ENCODE assay signal across 12 cellular contexts in genomic region chr9:82021198-82021597, GRCh38. TPM values are rescaled to one million over a fixed set of nuclear protein-coding genes. Genes with fewer than 3 reads are reported as not detected.
DNase-seq lines count a peak whose midpoint lies in the region; ATAC-seq and TF ChIP-seq lines count a peak whose summit lies in the region.
"Had no signal": no experiment of that assay in that cellular context is flagged by ENCODE, and none has a peak within 500 bp of the region (broad histone marks: within the 10 kb centered on the region; RNA-seq: fewer than 3 reads in every experiment).

No MANE protein-coding gene starts in this region.

- H4K5ac ChIP-seq in IMR-90 (ENCODE audit: low read depth, low read length): peak overlapping the region; percentile 100
- H4K5ac ChIP-seq in mesendoderm (ENCODE audit: low read length): no peak overlapping the region

- H3K9ac ChIP-seq in IMR-90 (ENCODE audit: low read depth, low read length): no peak overlapping the region
- no peak overlapping the region for H3K9ac ChIP-seq in mesendoderm (ENCODE audit: low read length)

- peak overlapping the region; percentile 98 for H2BK120ac ChIP-seq in IMR-90 (ENCODE audit: low read depth, low read length)
- no peak overlapping the region for H2BK120ac ChIP-seq in mesendoderm (ENCODE audit: low read depth, low read length)

- H3K27ac ChIP-seq in IMR-90 (ENCODE audit: insufficient read depth, low read length): peak overlapping the region; percentile 90; the same call in 1 of the 2 replicates
- H3K27ac ChIP-seq in mesendoderm (ENCODE audit: low read depth, low read length): no peak overlapping the region

- CTCF ChIA-PET in IMR-90 (lab: Yijun Ruan, JAX): interaction anchor here (0.7 kb wide), 1 partner anchor 14 kb away, joined by 3 read pairs; no protein-coding TSS in a partner anchor
- CTCF ChIA-PET in activated CD8-positive, alpha-beta T cell treated with anti-CD3 and anti-CD28 coated beads, Interleukin-2, amount 10 ng/mL, durations not matched to agents 7 days and 5 days (lab: Charles Lee): no interaction called here

- no peak overlapping the region for H3K27ac Mint-ChIP-seq in activated CD8-positive, alpha-beta T cell treated with anti-CD3 and anti-CD28 coated beads, Interleukin-2, amount 10 ng/mL, durations not matched to agents 7 days and 5 days
- H3K27ac Mint-ChIP-seq: activated naive CD8-positive, alpha-beta T cell treated with anti-CD3 and anti-CD28 coated beads for 36 hours; stimulated activated naive CD8-positive, alpha-beta T cell treated with anti-CD3 and anti-CD28 coated beads, Interleukin-15, Interleukin-2, amounts not matched to agents 100 ng/mL and 50 ng/mL, for 24 hours had no signal

- H3K79me1 ChIP-seq in IMR-90 (ENCODE audit: low read depth in 1 of 2, low read length in 2 of 2) (no peaks in the 10 kb centered on the region), mesendoderm (ENCODE audit: low read length) (no peaks in the 10 kb centered on the region)

- in situ Hi-C loops in IMR-90 (cut with MboI; ENCODE audit: low sequenced_read_pairs): no loop called here

- peak overlapping the region; percentile 90 for H4K91ac ChIP-seq in IMR-90 (ENCODE audit: insufficient read depth, low read depth, low read length)

- no peaks in the 10 kb centered on the region for H3K4me1 Mint-ChIP-seq in activated CD8-positive, alpha-beta T cell treated with anti-CD3 and anti-CD28 coated beads, Interleukin-2, amount 10 ng/mL, durations not matched to agents 7 days and 5 days (ENCODE audit: low read depth)
- H3K4me1 Mint-ChIP-seq: activated naive CD8-positive, alpha-beta T cell treated with anti-CD3 and anti-CD28 coated beads for 36 hours had no signal

- 0 out of 2 replicates have a peak, but pooled peaks have one; percentile 14 for TF ChIP-seq RAD21 in IMR-90 (IDR thresholded peaks at IDR 0.05; ENCODE audit: low read length)

- H3K27me3 Mint-ChIP-seq in activated CD8-positive, alpha-beta T cell treated with anti-CD3 and anti-CD28 coated beads, Interleukin-2, amount 10 ng/mL, durations not matched to agents 7 days and 5 days (ENCODE audit: low read depth): no peaks in the 10 kb centered on the region
- H3K27me3 Mint-ChIP-seq: activated naive CD8-positive, alpha-beta T cell treated with anti-CD3 and anti-CD28 coated beads for 36 hours; stimulated activated naive CD8-positive, alpha-beta T cell treated with anti-CD3 and anti-CD28 coated beads, Interleukin-15, Interleukin-2, amounts not matched to agents 100 ng/mL and 50 ng/mL, for 24 hours had no signal

- H2BK15ac ChIP-seq in IMR-90 (ENCODE audit: low read depth, low read length) (peak overlapping the region; percentile 49; the same call in 1 of the 3 replicates), mesendoderm (replicated peaks; ENCODE audit: low read depth) (no peak overlapping the region)

- H3K4me2 ChIP-seq in IMR-90 (ENCODE audit: low read depth, low read length): no peak overlapping the region
- H3K4me2 ChIP-seq in mesendoderm (ENCODE audit: low read length): no peak overlapping the region

- H4K8ac ChIP-seq in IMR-90 (ENCODE audit: low read depth in 2 of 2, low read length in 2 of 2) (peak overlapping the region; percentile 66 to 92), mesendoderm (ENCODE audit: low read depth, low read length) (no peak overlapping the region)

- no peaks in the 10 kb centered on the region for H3K79me2 ChIP-seq in mesendoderm (ENCODE audit: control insufficient read depth, insufficient read depth, low read length)

- H3K23ac ChIP-seq in IMR-90 (ENCODE audit: low read depth, low read length) (peak overlapping the region; percentile 99), mesendoderm (ENCODE audit: low read length) (no peak overlapping the region)

- peak overlapping the region; percentile 74 for H3K56ac ChIP-seq in IMR-90 (ENCODE audit: extremely low read depth, insufficient read depth, low read length)
- H3K56ac ChIP-seq in mesendoderm (ENCODE audit: low read length): peak overlapping the region; percentile 17

- intact Hi-C loops in IMR-90 (cut with micrococcal nuclease): no loop called here

- H3K9me3 Mint-ChIP-seq in activated CD8-positive, alpha-beta T cell treated with anti-CD3 and anti-CD28 coated beads, Interleukin-2, amount 10 ng/mL, durations not matched to agents 7 days and 5 days (ENCODE audit: insufficient read depth): no peaks in the 10 kb centered on the region

- H3K4me3 Mint-ChIP-seq in activated CD8-positive, alpha-beta T cell treated with anti-CD3 and anti-CD28 coated beads, Interleukin-2, amount 10 ng/mL, durations not matched to agents 7 days and 5 days: no peak overlapping the region
- H3K4me3 Mint-ChIP-seq: activated naive CD8-positive, alpha-beta T cell treated with anti-CD3 and anti-CD28 coated beads for 36 hours; stimulated activated naive CD8-positive, alpha-beta T cell treated with anti-CD3 and anti-CD28 coated beads, Interleukin-15, Interleukin-2, amounts not matched to agents 100 ng/mL and 50 ng/mL, for 24 hours had no signal

- peak overlapping the region; percentile 36 for H2AFZ ChIP-seq in IMR-90 (replicated peaks; ENCODE audit: low read length, poor library complexity)

- H3K4me3 ChIP-seq in IMR-90 (ENCODE audit: insufficient read depth, low read depth, low read length) (no peak overlapping the region), mesendoderm (ENCODE audit: low read length) (no peak overlapping the region)

- ATAC-seq in IMR-90 (ENCODE audit: low read depth) (peak; percentile 98), HG03139 (IDR thresholded peaks at IDR 0.05; ENCODE audit: unreplicated experiment) (no peak), HG03378 (IDR thresholded peaks at IDR 0.05; ENCODE audit: unreplicated experiment) (no peak)
- no peak for ATAC-seq in activated CD8-positive, alpha-beta T cell treated with anti-CD3 and anti-CD28 coated beads, Interleukin-2, amount 10 ng/mL, durations not matched to agents 7 days and 5 days

- DNase-seq in AG08396 (ENCODE audit: low spot score) (peak; percentile 52), IMR-90 (peak; percentile 98), cerebellar cortex (ENCODE audit: low spot score) (peak; percentile 95), mesendoderm (peak; percentile 12), RPMI8226 (no peak)
- DNase-seq in activated CD8-positive, alpha-beta T cell treated with anti-CD3 and anti-CD28 coated beads, Interleukin-2, amount 10 ng/mL, durations not matched to agents 7 days and 5 days: no peak
- DNase-seq: activated naive CD8-positive, alpha-beta T cell treated with anti-CD3 and anti-CD28 coated beads for 36 hours; NCI-H345; right cardiac atrium had no signal

- no peaks in the 10 kb centered on the region for H3K36me3 Mint-ChIP-seq in activated CD8-positive, alpha-beta T cell treated with anti-CD3 and anti-CD28 coated beads, Interleukin-2, amount 10 ng/mL, durations not matched to agents 7 days and 5 days (ENCODE audit: low read depth)
- H3K36me3 Mint-ChIP-seq: activated naive CD8-positive, alpha-beta T cell treated with anti-CD3 and anti-CD28 coated beads for 36 hours had no signal

- BruUV-seq in IMR-90 (replicated peaks; lab: Mats Ljungman, UMichigan): no TSS peak

- no peaks in the 10 kb centered on the region for H4K20me1 ChIP-seq in IMR-90 (ENCODE audit: insufficient read depth, low read length)

- H3K4ac ChIP-seq in IMR-90 (ENCODE audit: low read depth, low read length) (peak overlapping the region; percentile 96), mesendoderm (ENCODE audit: low read depth, low read length) (no peak overlapping the region)

- dilution Hi-C loops in IMR-90 (cut with HindIII; ENCODE audit: low sequenced_read_pairs, unreplicated experiment): no loop called here

- no peaks in the 10 kb centered on the region for H3K27me3 ChIP-seq in IMR-90 (ENCODE audit: control insufficient read depth, insufficient read depth, low read length)
- H3K27me3 ChIP-seq in mesendoderm (ENCODE audit: insufficient read depth, low read length, poor library complexity): no peaks in the 10 kb centered on the region

- peak overlapping the region; percentile 89; the same call in 1 of the 2 replicates for H2AK5ac ChIP-seq in IMR-90 (ENCODE audit: low read depth, low read length)
- no peak overlapping the region for H2AK5ac ChIP-seq in mesendoderm (ENCODE audit: low read length)

- H3K36me3 ChIP-seq in IMR-90 (ENCODE audit: control insufficient read depth, insufficient read depth, low read length): no peaks in the 10 kb centered on the region
- H3K36me3 ChIP-seq in mesendoderm (ENCODE audit: control insufficient read depth, insufficient read depth, low read length): no peaks in the 10 kb centered on the region

- no peaks in the 10 kb centered on the region for H3K9me3 ChIP-seq in IMR-90 (ENCODE audit: control insufficient read depth, insufficient read depth, low read length)

- H3K4me1 ChIP-seq in IMR-90 (ENCODE audit: control insufficient read depth, insufficient read depth, low read length): peaks cover 2% of the 10 kb centered on the region; the same call in 1 of the 2 replicates
- H3K4me1 ChIP-seq in mesendoderm (ENCODE audit: control insufficient read depth, low read depth, low read length): no peaks in the 10 kb centered on the region

- POLR2A ChIA-PET in IMR-90 (lab: Charles Lee; ENCODE audit: unreplicated experiment): no interaction called here
- POLR2A ChIA-PET in activated CD8-positive, alpha-beta T cell treated with anti-CD3 and anti-CD28 coated beads, Interleukin-2, amount 10 ng/mL, durations not matched to agents 7 days and 5 days (lab: Charles Lee): no interaction called here

- H2BK5ac ChIP-seq in IMR-90 (ENCODE audit: low read depth, low read length, poor library complexity, severe bottlenecking) (peak overlapping the region; percentile 100), mesendoderm (ENCODE audit: low read length) (peak overlapping the region; percentile 21)

- H3K18ac ChIP-seq in IMR-90 (ENCODE audit: low read depth, low read length): peak overlapping the region; percentile 100
- H3K18ac ChIP-seq in mesendoderm (ENCODE audit: low read length): no peak overlapping the region

- no peak for TF ChIP-seq POLR2A in IMR-90 (IDR thresholded peaks at IDR 0.05; ENCODE audit: low read depth, low read length)

- no peak for TF ChIP-seq CTCF in IMR-90 (conservative IDR thresholded peaks at IDR 0.05; ENCODE audit: low read depth, low read length)

- H2BK20ac ChIP-seq in IMR-90 (ENCODE audit: low read depth, low read length): peak overlapping the region; percentile 100

- peak overlapping the region; percentile 68 for H2AK9ac ChIP-seq in IMR-90 (replicated peaks; ENCODE audit: low read depth, low read length, poor library complexity)

- H3K9me1 ChIP-seq in IMR-90 (ENCODE audit: insufficient read depth, low read length): no peaks in the 10 kb centered on the region

- H3K14ac ChIP-seq in IMR-90 (replicated peaks; ENCODE audit: low read depth, low read length): peak overlapping the region; percentile 99

RNA-seq across cellular contexts. Expression of gene SPATA31D1, which starts 32.6 kb away (rescaled TPM):
- not detected in 2 replicates for total RNA-seq in IMR-90 (2012; rRNA removed)
- not detected in 2 replicates for polyA plus RNA-seq in IMR-90 (2012; rRNA removed)
- polyA plus RNA-seq in IMR-90 (2012; cell fraction: cytosol; rRNA removed): not detected in 2 replicates
- polyA plus RNA-seq in IMR-90 (2012; cell fraction: nucleus; rRNA removed; ENCODE audit: low replicate concordance): not detected in 2 replicates
- not detected for polyA plus RNA-seq in mesendoderm (2013, experiment 1 of 2)
- not detected for polyA plus RNA-seq in mesendoderm (2013, experiment 2 of 2)
- not detected for total RNA-seq in activated CD8-positive, alpha-beta T cell treated with anti-CD3 and anti-CD28 coated beads, Interleukin-2, amount 10 ng/mL, durations not matched to agents 7 days and 5 days
- total RNA-seq: activated naive CD8-positive, alpha-beta T cell treated with anti-CD3 and anti-CD28 coated beads for 36 hours; right cardiac atrium had no signal
- polyA plus RNA-seq: right cardiac atrium had no signal

Comparison
In these comparisons a context has a peak if more than half of its experiments do, and no peak if none do; other contexts are left out.
1. DNase-seq: peak in AG08396 (single experiment), IMR-90 (single experiment), cerebellar cortex (single experiment) and mesendoderm (single experiment); none in RPMI8226 (single experiment) and activated CD8-positive, alpha-beta T cell treated with anti-CD3 and anti-CD28 coated beads, Interleukin-2, amount 10 ng/mL, durations not matched to agents 7 days and 5 days (single experiment).